Comparison of ENCODE assay signal across 8 cellular contexts in genomic region chr1:205354259-205354904, GRCh38. TPM values are rescaled to one million over a fixed set of nuclear protein-coding genes. Genes with fewer than 3 reads are reported as not detected.
DNase-seq lines count a peak whose midpoint lies in the region; ATAC-seq and TF ChIP-seq lines count a peak whose summit lies in the region.

No MANE protein-coding gene starts in this region.

- no peak overlapping the region for H3K4me3 Mint-ChIP-seq in T-cell

- TF ChIP-seq CTCF in NB4 (IDR thresholded peaks at IDR 0.05; ENCODE audit: low read depth, low read length), result peak; percentile 81

- H3K36me3 Mint-ChIP-seq in T-cell, result no peaks in the 10 kb centered on the region

- CTCF ChIA-PET in T-cell (lab: Charles Lee), result interaction anchor here (0.6 to 2.0 kb wide), 40 partner anchors 9 to 1394 kb away, joined by 3 to 47 read pairs (median 4); partner anchors contain the start of gene NUAK2 (in 1 of the 2)

- no peak overlapping the region for H3K4me3 ChIP-seq in NB4 (ENCODE audit: low read depth, low read length)

- H3K4me1 Mint-ChIP-seq in T-cell, result peaks cover 0 to 2% (median 0%) of the 10 kb centered on the region in 3 donors

- no peak overlapping the region for H3K27ac Mint-ChIP-seq in T-cell

- DNase-seq in EL (peak; percentile 70), NB4 (ENCODE audit: low read depth) (peak; percentile 68), T-cell (peak in 33 of 34 experiments; percentile 12 to 69 (median 55)), amniotic epithelial cell (ENCODE audit: low read depth) (peak; percentile 62), hepatic stellate cell (ENCODE audit: low spot score) (peak; percentile 38)
- DNase-seq in stimulated activated CD4-positive, alpha-beta T cell treated with anti-CD3 and anti-CD28 coated beads, Interleukin-12 subunit alpha, Interleukin-12 subunit beta, amount 100 ng/mL, for 4 hours, result peak; percentile 38

- POLR2A ChIA-PET in T-cell (lab: Charles Lee), result interaction anchor here in 1 of 2 donors (1.0 kb wide), 1 partner anchor 81 kb away, joined by 3 read pairs; no protein-coding TSS in a partner anchor

- peak in 3 of 4 experiments; percentile 69 to 72 (median 69) for ATAC-seq in T-cell (replicated peaks in 1 of 4)
- no peak for ATAC-seq in HG03045 (IDR thresholded peaks at IDR 0.05; ENCODE audit: unreplicated experiment)
- no peak for ATAC-seq in GM18519 (IDR thresholded peaks at IDR 0.05; ENCODE audit: low FRiP score, unreplicated experiment)

- H3K9me3 Mint-ChIP-seq in T-cell, result no peaks in the 10 kb centered on the region

- no peak for TF ChIP-seq POLR2A in NB4 (IDR thresholded peaks at IDR 0.05; ENCODE audit: extremely low read depth, insufficient read length)

- peaks cover 11 to 26% of the 10 kb centered on the region in 2 donors for H3K27me3 Mint-ChIP-seq in T-cell

RNA-seq across cellular contexts. Expression of gene KLHDC8A, which starts 2.3 kb away (rescaled TPM):
- under 1 TPM in 1 of 5 donors, not detected in 4; 0.30 TPM for total RNA-seq in T-cell

RNA-seq across cellular contexts. Expression of gene NUAK2, which starts 32.8 kb away (rescaled TPM):
- total RNA-seq in T-cell, result 10 to 100 TPM; 15.0 to 38.7 (median 32.7) TPM

Comparison
In these comparisons a context has a peak if more than half of its experiments do, and no peak if none do; other contexts are left out.
1. ATAC-seq: peak in T-cell (3 of 4); none in HG03045 (single experiment) and GM18519 (single experiment).
2. Peak in every context shown above with its lines, with median percentiles within 50 percentile points of each other: DNase-seq.